10 cellular contexts compared by ENCODE assay signal in genomic region chr12:27554421-27555186, GRCh38. TPM values are rescaled to one million over a fixed set of nuclear protein-coding genes. Genes with fewer than 3 reads are reported as not detected.
DNase-seq lines count a peak whose midpoint lies in the region; ATAC-seq and TF ChIP-seq lines count a peak whose summit lies in the region.
"Had no signal": no experiment of that assay in that cellular context is flagged by ENCODE, and none has a peak within 500 bp of the region (broad histone marks: within the 10 kb centered on the region; RNA-seq: fewer than 3 reads in every experiment).

No MANE protein-coding gene starts in this region.

- H3K36me3 ChIP-seq in adipocyte (ENCODE audit: control insufficient read depth, insufficient read depth, low read length, severe bottlenecking) = no peaks in the 10 kb centered on the region
- H3K36me3 ChIP-seq in left ventricle myocardium inferior = no peaks in the 10 kb centered on the region
- no peaks in the 10 kb centered on the region for H3K36me3 ChIP-seq in H7 (replicated peaks; ENCODE audit: control insufficient read depth, insufficient read depth, low read length)

- H3K9ac ChIP-seq in adipocyte (ENCODE audit: low read length) = peak overlapping the region; percentile 68

- H3K4me1 ChIP-seq in adipocyte (ENCODE audit: control insufficient read depth, insufficient read depth, low read length) (peaks cover 71% of the 10 kb centered on the region), left ventricle myocardium inferior (peaks cover 99% of the 10 kb centered on the region)

- peak overlapping the region; percentile 95 for H3K27ac ChIP-seq in left ventricle myocardium inferior (replicated peaks)

- H3K9me3 ChIP-seq in adipocyte (ENCODE audit: control insufficient read depth, low read length) = no peaks in the 10 kb centered on the region
- no peaks in the 10 kb centered on the region for H3K9me3 ChIP-seq in left ventricle myocardium inferior (replicated peaks)

- no peaks in the 10 kb centered on the region for H3K27me3 ChIP-seq in adipocyte (replicated peaks; ENCODE audit: control insufficient read depth, insufficient read depth, low read length)
- H3K27me3 ChIP-seq in left ventricle myocardium inferior (ENCODE audit: low read depth) = no peaks in the 10 kb centered on the region
- no peaks in the 10 kb centered on the region for H3K27me3 ChIP-seq in H7 (ENCODE audit: control insufficient read depth, insufficient read depth, low read length)

- TF ChIP-seq CTCF in left ventricle myocardium inferior (IDR thresholded peaks at IDR 0.05; ENCODE audit: borderline replicate concordance) = no peak

- H3K4me3 ChIP-seq in adipocyte (ENCODE audit: low read length) = peak overlapping the region; percentile 70
- H3K4me3 ChIP-seq in left ventricle myocardium inferior = peak overlapping the region; percentile 47
- no peak overlapping the region for H3K4me3 ChIP-seq in H7 (ENCODE audit: insufficient read depth, low read depth, low read length)

- DNase-seq in C1 segment of cervical spinal cord (lab: John Stamatoyannopoulos, UW) = peak in 11 of 14 donors; percentile 7 to 77 (median 46)
- no peak for DNase-seq in adipocyte (ENCODE audit: low read depth)
- DNase-seq in left ventricle myocardium inferior = peak; percentile 81
- peak; percentile 64 for DNase-seq in renal cortical epithelial cell (ENCODE audit: low read depth)
- no peak for DNase-seq in NCI-H2107 (lab: John Stamatoyannopoulos, UW)
- DNase-seq in H7 = no peak
- DNase-seq: activated gamma-delta T cell treated with Interleukin-2 at 50 U/mL for 16 hours, DND-41 had no signal

- intact Hi-C loops in left ventricle myocardium inferior (cut with micrococcal nuclease) = no loop called here

- ATAC-seq in HG02763 (IDR thresholded peaks at IDR 0.05; ENCODE audit: unreplicated experiment) = no peak
- ATAC-seq in GM19324 (IDR thresholded peaks at IDR 0.05; ENCODE audit: low FRiP score, unreplicated experiment) = no peak

RNA-seq across cellular contexts. Expression of gene PPFIBP1, which starts 30.6 kb away (rescaled TPM):
- 258 TPM for total RNA-seq in left ventricle myocardium inferior
- 110 and 281 TPM in 2 replicates for total RNA-seq in renal cortical epithelial cell
- 17.0 and 18.7 TPM in 2 replicates for total RNA-seq in H7 (2014; rRNA removed; shearing (Covaris generic))

Comparison
In these comparisons a context has a peak if more than half of its experiments do, and no peak if none do; other contexts are left out.
1. DNase-seq: peak in C1 segment of cervical spinal cord (11 of 14), left ventricle myocardium inferior (single experiment) and renal cortical epithelial cell (single experiment); none in adipocyte (single experiment), NCI-H2107 (single experiment) and H7 (single experiment).